Comparison of ENCODE assay signal across 16 cellular contexts in genomic region chr7:94045566-94045965, GRCh38.
"Had no signal": no experiment of that assay in that cellular context is flagged by ENCODE, and none has a peak within 500 bp of the region (broad histone marks: within the 10 kb centered on the region; RNA-seq: fewer than 3 reads in every experiment).

No MANE protein-coding gene starts in this region.

- H3K4me1 Mint-ChIP-seq: brain; central memory CD8-positive, alpha-beta T cell had no signal

- H3K9me3 Mint-ChIP-seq: activated naive CD8-positive, alpha-beta T cell treated with anti-CD3 and anti-CD28 coated beads, Interleukin-2, amount 10 ng/mL, durations not matched to agents 7 days and 5 days; central memory CD8-positive, alpha-beta T cell; neural progenitor cell; T-helper 2 cell treated with Interferon-gamma antibody and Interleukin-4, amounts not matched to agents 5 μg/mL and 100 μg/mL, for 36 hours had no signal

- ATAC-seq: gastroesophageal sphincter, heart right ventricle, psoas muscle had no signal

- H3K27ac Mint-ChIP-seq: activated naive CD8-positive, alpha-beta T cell treated with anti-CD3 and anti-CD28 coated beads, Interleukin-2, amount 10 ng/mL, durations not matched to agents 7 days and 5 days; brain; neural progenitor cell; T-helper 2 cell treated with Interferon-gamma antibody and Interleukin-4, amounts not matched to agents 5 μg/mL and 100 μg/mL, for 36 hours had no signal

- H3K27me3 Mint-ChIP-seq: naive B cell had no signal

- H3K4me3 ChIP-seq: gastroesophageal sphincter, heart right ventricle, left ventricle myocardium inferior, neural progenitor cell, psoas muscle, uterus had no signal

- H3K4me3 Mint-ChIP-seq: activated naive CD8-positive, alpha-beta T cell treated with anti-CD3 and anti-CD28 coated beads, Interleukin-2, amount 10 ng/mL, durations not matched to agents 7 days and 5 days; brain; central memory CD8-positive, alpha-beta T cell; naive B cell; neural progenitor cell; T-helper 2 cell treated with Interferon-gamma antibody and Interleukin-4, amounts not matched to agents 5 μg/mL and 100 μg/mL, for 36 hours had no signal

- H3K36me3 Mint-ChIP-seq: activated naive CD8-positive, alpha-beta T cell treated with anti-CD3 and anti-CD28 coated beads, Interleukin-2, amount 10 ng/mL, durations not matched to agents 7 days and 5 days; brain; neural progenitor cell had no signal

- DNase-seq: activated naive CD4-positive, alpha-beta T cell; activated naive CD8-positive, alpha-beta T cell treated with anti-CD3 and anti-CD28 coated beads, Interleukin-2, amount 10 ng/mL, durations not matched to agents 7 days and 5 days; activated T-cell treated with anti-CD3 and anti-CD28 coated beads for 4 hours; effector memory CD4-positive, alpha-beta T cell; heart right ventricle; islet precursor cell; left ventricle myocardium inferior; naive B cell; psoas muscle; stimulated activated CD4-positive, alpha-beta T cell treated with anti-CD3 and anti-CD28 coated beads, Interleukin-1b, Interleukin-23, amount 100 ng/mL, for 48 hours; uterus had no signal
